8 cellular contexts compared by ENCODE assay signal in genomic region chr14:50559990-50560928, GRCh38. TPM values are rescaled to one million over a fixed set of nuclear protein-coding genes. Genes with fewer than 3 reads are reported as not detected.
DNase-seq lines count a peak whose midpoint lies in the region; ATAC-seq lines count a peak whose summit lies in the region.

TSS of gene ATL1 (plus strand) at chr14:50560145. CDS start at chr14:50560266, 121 bp downstream.

- H3K4me1 ChIP-seq in mesodermal cell (ENCODE audit: control insufficient read depth, insufficient read depth, low read length, poor library complexity, severe bottlenecking) = no peaks in the 10 kb centered on the region

- H3K36me3 ChIP-seq in mesodermal cell (ENCODE audit: control insufficient read depth, insufficient read depth, low read length) = no peaks in the 10 kb centered on the region

- ATAC-seq in HG02981 (IDR thresholded peaks at IDR 0.05; ENCODE audit: unreplicated experiment) (peak; percentile 45), GM21576 (IDR thresholded peaks at IDR 0.05; ENCODE audit: unreplicated experiment) (no peak)

- DNase-seq in DMS 273 treated with DMSO at 0.1 percent for 48 hours (lab: John Stamatoyannopoulos, UW) (peak; percentile 75), NCI-H748 treated with DMSO at 0.1 percent for 48 hours (lab: John Stamatoyannopoulos, UW) (peak; percentile 82), activated T-cell treated with anti-CD3 and anti-CD28 coated beads for 48 hours (ENCODE audit: low read depth) (peak; percentile 42), epithelial cell of prostate (ENCODE audit: low read depth, low spot score) (no peak)
- peak; percentile 13 to 22 for DNase-seq in stimulated activated CD8-positive, alpha-beta memory T cell treated with anti-CD3 and anti-CD28 coated beads, Interleukin-7, amount 100 ng/mL, for 48 hours (ENCODE audit: extremely low read depth in 1 of 2, low read depth in 1 of 2)

- H3K27ac ChIP-seq in epithelial cell of prostate (peak within 1 kb of the TSS; percentile 67), mesodermal cell (ENCODE audit: low read depth, low read length, severe bottlenecking) (peak within 1 kb of the TSS; percentile 24)

- 0% methylated on average over 35 to 44 of the region's 66 CpGs for WGBS in mesodermal cell (ENCODE audit: insufficient coverage in 2 of 2), 2 experiments

- H3K4me3 ChIP-seq in mesodermal cell (ENCODE audit: extremely low read depth, insufficient read depth, low read length, poor library complexity, severe bottlenecking) = peak within 1 kb of the TSS; percentile 56

- no peaks in the 10 kb centered on the region for H3K9me3 ChIP-seq in mesodermal cell (ENCODE audit: control insufficient read depth, low read length)

RNA-seq across cellular contexts. Expression of gene ATL1, which starts in this region (rescaled TPM):
- polyA plus RNA-seq in mesodermal cell (2013, experiment 1 of 2) = 2.1 TPM
- 1.7 TPM for polyA plus RNA-seq in mesodermal cell (2013, experiment 2 of 2)
